ENCODE assay signal across 25 cellular contexts in genomic region chr7:31462636-31463035, GRCh38. TPM values are rescaled to one million over a fixed set of nuclear protein-coding genes. Genes with fewer than 3 reads are reported as not detected.
A peak's percentile ranks its signal among the peaks of the same experiment; 100 is the strongest.
DNase-seq lines count a peak whose midpoint lies in the region; ATAC-seq, FAIRE-seq and TF ChIP-seq lines count a peak whose summit lies in the region.
"Had no signal": no experiment of that assay in that cellular context is flagged by ENCODE, and none has a peak within 500 bp of the region (broad histone marks: within the 10 kb centered on the region; RNA-seq: fewer than 3 reads in every experiment).

No MANE protein-coding gene starts in this region.

- no peak overlapping the region for H2BK12ac ChIP-seq in H9 (ENCODE audit: insufficient read length, low read depth, low read length)
- H2BK12ac ChIP-seq in trophoblast cell (ENCODE audit: low read length): no peak overlapping the region

- H3K4me3 ChIP-seq in bronchial epithelial cell (ENCODE audit: low read depth, low read length) (no peak overlapping the region), trophoblast cell (ENCODE audit: low read depth, low read length) (no peak overlapping the region)
- H3K4me3 ChIP-seq: A549; BLaER1 treated with 17β-estradiol and CSF1 and Interleukin-3, amounts not matched to agents 10 nM and 100 nM; GM12878 had no signal

- H3K9ac ChIP-seq in H9 (ENCODE audit: extremely low read depth, insufficient read length, low read length): no peak overlapping the region
- no peak overlapping the region for H3K9ac ChIP-seq in trophoblast cell (ENCODE audit: low read length)
- H3K9ac ChIP-seq: BLaER1 treated with 17β-estradiol and CSF1 and Interleukin-3, amounts not matched to agents 10 nM and 100 nM had no signal

- H3K4me2 ChIP-seq in H9 (ENCODE audit: insufficient read depth, insufficient read length, low read length) (no peak overlapping the region), trophoblast cell (ENCODE audit: low read length) (no peak overlapping the region)
- H3K4me2 ChIP-seq: A549; BLaER1 treated with 17β-estradiol and CSF1 and Interleukin-3, amounts not matched to agents 10 nM and 100 nM had no signal

- H3K79me1 ChIP-seq in H9 (ENCODE audit: insufficient read depth, low read depth, low read length, poor library complexity, severe bottlenecking) (no peaks in the 10 kb centered on the region), trophoblast cell (ENCODE audit: low read length) (no peaks in the 10 kb centered on the region)

- no peak for DNase-seq in H9
- peak; percentile 64 for DNase-seq in bronchial epithelial cell (ENCODE audit: low read depth)
- DNase-seq in foreskin keratinocyte: no peak
- no peak for DNase-seq in trophoblast cell
- no peak for DNase-seq in NCI-H1436 (lab: John Stamatoyannopoulos, UW)
- DNase-seq in endothelial cell (ENCODE audit: low spot score): no peak
- DNase-seq: 8988T; ACHN; AML-193; BE2C; CD4-positive, alpha-beta T cell; CD8-positive, alpha-beta memory T cell; DMS 273 treated with DMSO at 0.1 percent for 48 hours; DMS79; EL; GDM1; GOT3; H7 had no signal

- H4K12ac ChIP-seq in trophoblast cell (ENCODE audit: low read depth, low read length): no peak overlapping the region

- H3K79me2 ChIP-seq in H9 (ENCODE audit: insufficient read depth, low read length): no peaks in the 10 kb centered on the region
- no peaks in the 10 kb centered on the region for H3K79me2 ChIP-seq in trophoblast cell (ENCODE audit: control insufficient read depth, insufficient read depth, low read length, poor library complexity)

- H3K9me3 Mint-ChIP-seq in H9: no peaks in the 10 kb centered on the region; a peak in 1 of 5 replicates
- H3K9me3 Mint-ChIP-seq in endothelial cell (ENCODE audit: unreplicated experiment): no peaks in the 10 kb centered on the region
- H3K9me3 Mint-ChIP-seq: CD4-positive, alpha-beta T cell had no signal

- no peak overlapping the region for H2BK15ac ChIP-seq in H9 (ENCODE audit: low read depth, low read length)

- H3K4me3 Mint-ChIP-seq in H9 (no peak overlapping the region), endothelial cell (ENCODE audit: unreplicated experiment) (no peak overlapping the region)
- H3K4me3 Mint-ChIP-seq: CD14-positive monocyte; CD4-positive, alpha-beta T cell; CD8-positive, alpha-beta memory T cell had no signal

- no peak overlapping the region for H2AFZ ChIP-seq in H9 (ENCODE audit: low read length)
- no peak overlapping the region for H2AFZ ChIP-seq in trophoblast cell (ENCODE audit: insufficient read depth, low read length, poor library complexity)

- H2BK120ac ChIP-seq in H9 (ENCODE audit: low read depth, low read length, poor library complexity, severe bottlenecking): no peak overlapping the region
- no peak overlapping the region for H2BK120ac ChIP-seq in trophoblast cell (ENCODE audit: insufficient read depth, low read length, poor library complexity)

- no peaks in the 10 kb centered on the region for H3K9me3 ChIP-seq in H9 (ENCODE audit: control insufficient read depth, low read depth, low read length)
- H3K9me3 ChIP-seq in trophoblast cell (ENCODE audit: insufficient read depth, low read depth, low read length): no peaks in the 10 kb centered on the region
- H3K9me3 ChIP-seq: A549; BE2C; BLaER1 treated with 17β-estradiol and CSF1 and Interleukin-3, amounts not matched to agents 10 nM and 100 nM had no signal

- peaks cover 8% of the 10 kb centered on the region for H3K27me3 ChIP-seq in H9 (ENCODE audit: insufficient read depth, low read length)
- no peaks in the 10 kb centered on the region for H3K27me3 ChIP-seq in bronchial epithelial cell (ENCODE audit: control insufficient read depth, insufficient read depth, low read length)
- H3K27me3 ChIP-seq in foreskin keratinocyte: no peaks in the 10 kb centered on the region
- H3K27me3 ChIP-seq in trophoblast cell (ENCODE audit: insufficient read depth, low read length): no peaks in the 10 kb centered on the region
- H3K27me3 ChIP-seq: BE2C; BLaER1 treated with 17β-estradiol and CSF1 and Interleukin-3, amounts not matched to agents 10 nM and 100 nM had no signal

- H3K18ac ChIP-seq in H9 (ENCODE audit: insufficient read length, low read depth, low read length) (no peak overlapping the region), trophoblast cell (ENCODE audit: low read length) (no peak overlapping the region)

- no peak overlapping the region for H4K5ac ChIP-seq in H9 (ENCODE audit: insufficient read length, low read depth, low read length)

- TF ChIP-seq CTCF in H9 (conservative IDR thresholded peaks at IDR 0.05): no peak
- no peak for TF ChIP-seq CTCF in bronchial epithelial cell (IDR thresholded peaks at IDR 0.05; ENCODE audit: insufficient read depth, low read length, severe bottlenecking)
- TF ChIP-seq CTCF in foreskin keratinocyte (conservative IDR thresholded peaks at IDR 0.05): no peak
- TF ChIP-seq CTCF in endothelial cell (IDR thresholded peaks at IDR 0.05; ENCODE audit: unreplicated experiment): no peak

- H3T11ph ChIP-seq in H9 (ENCODE audit: low read length): no peak overlapping the region

- no peaks in the 10 kb centered on the region for H4K20me1 ChIP-seq in H9 (ENCODE audit: control insufficient read depth, insufficient read depth, insufficient read length)
- H4K20me1 ChIP-seq: BLaER1 treated with 17β-estradiol and CSF1 and Interleukin-3, amounts not matched to agents 10 nM and 100 nM had no signal

- H4K8ac ChIP-seq in H9 (replicated peaks; ENCODE audit: insufficient read length, low read depth, low read length) (no peak overlapping the region), trophoblast cell (ENCODE audit: low read depth, low read length) (no peak overlapping the region)

- H3K23me2 ChIP-seq in H9 (ENCODE audit: insufficient read length, low read depth, low read length, poor library complexity, severe bottlenecking): no peaks in the 10 kb centered on the region

- no peak overlapping the region for H3K56ac ChIP-seq in H9 (ENCODE audit: insufficient read length, low read depth, low read length)

- ATAC-seq in foreskin keratinocyte: peak; percentile 38
- ATAC-seq in HG03460 (IDR thresholded peaks at IDR 0.05; ENCODE audit: unreplicated experiment): no peak
- ATAC-seq: A549, GM12878, HCT116 had no signal

- no peak overlapping the region for H2BK5ac ChIP-seq in H9 (ENCODE audit: insufficient read length, low read length)
- H2BK5ac ChIP-seq in trophoblast cell (ENCODE audit: low read depth, low read length, poor library complexity): no peak overlapping the region

- H3K4me1 ChIP-seq in H9 (ENCODE audit: insufficient read depth, low read length) (peaks cover 9% of the 10 kb centered on the region), foreskin keratinocyte (peaks cover 13% of the 10 kb centered on the region), trophoblast cell (ENCODE audit: control insufficient read depth in 1 of 2, insufficient read depth in 2 of 2, low read length in 2 of 2) (no peaks in the 10 kb centered on the region)
- H3K4me1 ChIP-seq: BE2C had no signal

- peaks cover 55 to 56% of the 10 kb centered on the region in 2 experiments for H3K4me1 Mint-ChIP-seq in H9
- no peaks in the 10 kb centered on the region for H3K4me1 Mint-ChIP-seq in endothelial cell (ENCODE audit: unreplicated experiment)
- H3K4me1 Mint-ChIP-seq: CD14-positive monocyte; CD8-positive, alpha-beta memory T cell had no signal

- H3K36me3 ChIP-seq in bronchial epithelial cell (ENCODE audit: control insufficient read depth, insufficient read depth, low read length) (no peaks in the 10 kb centered on the region), trophoblast cell (ENCODE audit: control insufficient read depth in 1 of 2, insufficient read depth in 2 of 2, low read length in 2 of 2) (no peaks in the 10 kb centered on the region)
- H3K36me3 ChIP-seq: BE2C; BLaER1 treated with 17β-estradiol and CSF1 and Interleukin-3, amounts not matched to agents 10 nM and 100 nM had no signal

- FAIRE-seq in bronchial epithelial cell (lab: Jason Lieb, UNC): no peak
- FAIRE-seq: D721Med, GM12878 had no signal

- no peak overlapping the region for H2BK20ac ChIP-seq in H9 (ENCODE audit: low read depth, low read length, poor library complexity, severe bottlenecking)

- no peaks in the 10 kb centered on the region; a peak in 2 of 7 replicates for H3K36me3 Mint-ChIP-seq in H9 (ENCODE audit: insufficient read depth in 1 of 3, low read depth in 3 of 3)
- no peaks in the 10 kb centered on the region for H3K36me3 Mint-ChIP-seq in endothelial cell (ENCODE audit: low read depth, unreplicated experiment)
- H3K36me3 Mint-ChIP-seq: CD14-positive monocyte; CD8-positive, alpha-beta memory T cell had no signal

- no peak overlapping the region for H3K23ac ChIP-seq in H9 (ENCODE audit: insufficient read length, low read depth, low read length)
- H3K23ac ChIP-seq in trophoblast cell (ENCODE audit: low read length): peak overlapping the region; percentile 42

- H3K4ac ChIP-seq in H9 (ENCODE audit: low read depth, low read length) (no peak overlapping the region), trophoblast cell (ENCODE audit: low read depth, low read length) (no peak overlapping the region)

- H3K14ac ChIP-seq in H9 (ENCODE audit: insufficient read depth, low read length) (no peak overlapping the region), trophoblast cell (ENCODE audit: low read length) (no peak overlapping the region)

- H3K27ac Mint-ChIP-seq in H9 (no peak overlapping the region; a peak in 1 of 7 replicates), endothelial cell (ENCODE audit: unreplicated experiment) (no peak overlapping the region)
- H3K27ac Mint-ChIP-seq: CD14-positive monocyte; CD4-positive, alpha-beta T cell had no signal

- H4K91ac ChIP-seq in H9 (ENCODE audit: insufficient read length, low read depth, low read length) (no peak overlapping the region), trophoblast cell (ENCODE audit: low read depth, low read length) (no peak overlapping the region)

- H3K27me3 Mint-ChIP-seq in H9 (ENCODE audit: low read depth): peaks cover 43% of the 10 kb centered on the region
- H3K27me3 Mint-ChIP-seq in endothelial cell (ENCODE audit: unreplicated experiment): no peaks in the 10 kb centered on the region
- H3K27me3 Mint-ChIP-seq: CD4-positive, alpha-beta T cell; CD8-positive, alpha-beta memory T cell had no signal

- peak overlapping the region; percentile 96 for H2AK5ac ChIP-seq in H9 (ENCODE audit: insufficient read length, low read length)
- no peak overlapping the region for H2AK5ac ChIP-seq in trophoblast cell (ENCODE audit: low read length)

- WGBS in H9 (ENCODE audit: extremely low coverage, insufficient read length, low lambda C conversion rate): no CpG with 5 or more reads among the region's 3 CpGs
- no CpG with 5 or more reads among the region's 3 CpGs for WGBS in trophoblast cell (ENCODE audit: extremely low coverage, insufficient coverage, insufficient read length)

- no peak overlapping the region for H3K27ac ChIP-seq in H9 (ENCODE audit: insufficient read length, low read depth, low read length)
- no peak overlapping the region for H3K27ac ChIP-seq in foreskin keratinocyte
- H3K27ac ChIP-seq in trophoblast cell (ENCODE audit: low read depth, low read length): no peak overlapping the region
- H3K27ac ChIP-seq: A549; BLaER1 treated with 17β-estradiol and CSF1 and Interleukin-3, amounts not matched to agents 10 nM and 100 nM had no signal

RNA-seq across cellular contexts. Expression of gene ITPRID1, which starts 51.3 kb away (rescaled TPM):
- total RNA-seq in H9 (2021) (1.1 and 1.2 TPM in 2 replicates), bronchial epithelial cell (not detected in 2 replicates), foreskin keratinocyte (not detected in 2 replicates), endothelial cell (ENCODE audit: unreplicated experiment) (not detected)
- polyA plus RNA-seq in foreskin keratinocyte: not detected in 2 replicates
- not detected in 2 replicates for polyA plus RNA-seq in trophoblast cell (2013)
- total RNA-seq: CD4-positive, alpha-beta T cell; CD8-positive, alpha-beta memory T cell had no signal
- polyA plus RNA-seq: A549; CD14-positive monocyte; CD8-positive, alpha-beta memory T cell; GM12878 had no signal
